ENCODE assay signal across 10 cellular contexts in the genomic region with DNA sequence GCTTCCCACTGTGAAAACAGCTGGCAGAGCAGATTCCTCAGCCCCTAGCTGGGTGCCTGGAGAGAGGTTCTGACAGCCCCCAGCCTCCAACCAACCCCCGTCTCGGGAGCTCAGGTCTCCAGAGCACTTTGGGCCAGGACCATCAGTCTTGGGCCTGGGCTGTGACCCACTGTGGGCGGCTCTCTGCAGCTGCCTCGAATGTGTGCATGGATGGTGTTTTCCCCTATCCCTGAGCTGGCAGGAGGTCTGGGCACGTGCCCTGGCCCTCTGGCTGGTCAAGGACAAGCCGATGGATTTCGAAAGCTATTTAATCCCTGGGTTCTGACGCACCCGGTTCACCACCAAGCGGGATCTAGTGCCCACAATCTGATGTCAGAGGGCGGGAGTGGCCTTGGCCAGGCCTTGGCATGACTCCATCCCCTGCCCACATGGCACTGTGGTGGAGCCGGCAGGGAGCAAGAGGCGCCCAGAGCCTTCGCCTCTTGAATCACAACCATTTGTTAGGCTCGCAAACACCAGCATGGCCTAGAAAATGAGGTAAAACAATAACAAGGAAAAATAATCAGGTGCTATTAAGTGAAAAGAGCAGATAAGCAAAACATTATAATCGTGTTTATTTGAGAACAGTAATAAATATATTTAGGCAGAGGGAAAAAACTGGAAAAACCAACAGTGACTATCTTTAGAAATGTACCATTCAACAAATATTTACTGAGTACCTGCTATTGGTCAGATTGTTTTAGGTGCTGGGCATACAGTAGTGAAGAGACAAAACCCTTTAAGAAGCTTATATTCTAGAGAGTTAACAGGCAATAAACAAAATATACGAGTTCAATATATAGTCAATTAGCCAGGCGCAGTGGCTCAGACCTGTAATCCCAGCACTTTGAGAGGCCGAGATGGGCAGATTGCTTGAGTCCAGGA.
DNase-seq lines count a peak whose midpoint lies in the region; ATAC-seq lines count a peak whose summit lies in the region.
"Had no signal": no experiment of that assay in that cellular context is flagged by ENCODE, and none has a peak within 500 bp of the region (broad histone marks: within the 10 kb centered on the region; RNA-seq: fewer than 3 reads in every experiment).

No MANE protein-coding gene starts in this region.

- no peak overlapping the region for H3K4ac ChIP-seq in neuronal stem cell (ENCODE audit: low read length)

- no CpG with 5 or more reads among the region's 19 CpGs for WGBS in neuronal stem cell (ENCODE audit: extremely low coverage in 2 of 2, insufficient read length in 2 of 2, insufficient replicate concordance in 1 of 2), 2 donors

- no peak overlapping the region for H4K91ac ChIP-seq in neuronal stem cell (ENCODE audit: low read depth, low read length, poor library complexity)

- no peak overlapping the region for H2AFZ ChIP-seq in neuronal stem cell (ENCODE audit: low read length)

- no peak overlapping the region for H3K27ac ChIP-seq in neuronal stem cell (replicated peaks; ENCODE audit: low read length)

- peaks cover 11 to 14% of the 10 kb centered on the region in 2 donors for H3K4me1 ChIP-seq in neuronal stem cell (ENCODE audit: control insufficient read depth in 2 of 2, insufficient read depth in 1 of 2, low read depth in 1 of 2, low read length in 2 of 2)

- no peaks in the 10 kb centered on the region for H3K9me3 Mint-ChIP-seq in activated T-helper 17 cell treated with anti-CD3 and anti-CD28 coated beads, Interleukin-2, amount 50 U/mL, for 72 hours
- H3K9me3 Mint-ChIP-seq: mesothelial cell of epicardium had no signal

- no peaks in the 10 kb centered on the region for H3K79me1 ChIP-seq in neuronal stem cell (ENCODE audit: low read depth, low read length)

- H3K4me1 Mint-ChIP-seq in activated T-helper 17 cell treated with anti-CD3 and anti-CD28 coated beads, Interleukin-2, amount 50 U/mL, for 72 hours = peaks cover 10% of the 10 kb centered on the region

- no peaks in the 10 kb centered on the region for H3K9me3 ChIP-seq in neuronal stem cell (replicated peaks in 1 of 2; ENCODE audit: control insufficient read depth in 2 of 2, insufficient read depth in 1 of 2, low read depth in 1 of 2, low read length in 2 of 2)

- peak overlapping the region; percentile 70 for H3K18ac ChIP-seq in neuronal stem cell (ENCODE audit: low read length)

- H3K36me3 Mint-ChIP-seq in activated T-helper 17 cell treated with anti-CD3 and anti-CD28 coated beads, Interleukin-2, amount 50 U/mL, for 72 hours (ENCODE audit: low read depth) = no peaks in the 10 kb centered on the region
- H3K36me3 Mint-ChIP-seq: mesothelial cell of epicardium had no signal

- H3K27ac Mint-ChIP-seq in activated T-helper 17 cell treated with anti-CD3 and anti-CD28 coated beads, Interleukin-2, amount 50 U/mL, for 72 hours = no peak overlapping the region
- H3K27ac Mint-ChIP-seq: mesothelial cell of epicardium had no signal

- H2BK15ac ChIP-seq in neuronal stem cell (ENCODE audit: low read length) = peak overlapping the region; percentile 1

- H4K8ac ChIP-seq in neuronal stem cell (ENCODE audit: low read depth, low read length) = no peak overlapping the region

- no peaks in the 10 kb centered on the region for H3K27me3 Mint-ChIP-seq in activated T-helper 17 cell treated with anti-CD3 and anti-CD28 coated beads, Interleukin-2, amount 50 U/mL, for 72 hours

- no peak for ATAC-seq in activated T-helper 17 cell treated with anti-CD3 and anti-CD28 coated beads, Interleukin-2, amount 50 U/mL, for 72 hours (replicated peaks)
- ATAC-seq in GM18870 (IDR thresholded peaks at IDR 0.05; ENCODE audit: unreplicated experiment) (no peak), HG03175 (IDR thresholded peaks at IDR 0.05; ENCODE audit: unreplicated experiment) (no peak), HG03469 (IDR thresholded peaks at IDR 0.05; ENCODE audit: unreplicated experiment) (no peak)

- H3K4me3 ChIP-seq in neuronal stem cell (ENCODE audit: low read length in 2 of 2) = no peak overlapping the region

- no peak overlapping the region for H3K4me2 ChIP-seq in neuronal stem cell (ENCODE audit: insufficient read depth, low read length, poor library complexity, severe bottlenecking)

- H3K4me3 Mint-ChIP-seq in activated T-helper 17 cell treated with anti-CD3 and anti-CD28 coated beads, Interleukin-2, amount 50 U/mL, for 72 hours = no peak overlapping the region
- H3K4me3 Mint-ChIP-seq: mesothelial cell of epicardium had no signal

- no peak overlapping the region for H3K23ac ChIP-seq in neuronal stem cell (ENCODE audit: low read depth, low read length, poor library complexity)

- H2BK120ac ChIP-seq in neuronal stem cell (ENCODE audit: low read depth, low read length) = no peak overlapping the region

- H3K36me3 ChIP-seq in neuronal stem cell (replicated peaks in 1 of 2; ENCODE audit: control insufficient read depth in 2 of 2, insufficient read depth in 2 of 2, low read length in 2 of 2) = no peaks in the 10 kb centered on the region

- no peaks in the 10 kb centered on the region for H3K27me3 ChIP-seq in neuronal stem cell (ENCODE audit: control insufficient read depth in 3 of 3, insufficient read depth in 3 of 3, low read depth in 1 of 3, low read length in 3 of 3)

- DNase-seq in CD1c-positive myeloid dendritic cell (ENCODE audit: extremely low spot score) (peak; percentile 85), NCI-H82 treated with DMSO at 0.1 percent for 48 hours (lab: John Stamatoyannopoulos, UW; ENCODE audit: unreplicated experiment) (peak; percentile 46), fibroblast of peridontal ligament (ENCODE audit: extremely low read depth) (peak; percentile 34), neuronal stem cell (ENCODE audit: low spot score) (no peak)
- DNase-seq: NCI-H1105 treated with DMSO at 0.1 percent for 48 hours had no signal

- H2BK12ac ChIP-seq in neuronal stem cell (ENCODE audit: low read length) = no peak overlapping the region

- H2AK5ac ChIP-seq in neuronal stem cell (ENCODE audit: low read depth, low read length) = no peak overlapping the region

- H3K9ac ChIP-seq in neuronal stem cell (ENCODE audit: low read depth, low read length, poor library complexity) = no peak overlapping the region

- H2BK5ac ChIP-seq in neuronal stem cell (ENCODE audit: low read length) = no peak overlapping the region

- H3K14ac ChIP-seq in neuronal stem cell (ENCODE audit: low read length) = no peak overlapping the region
